In the genomic region with DNA sequence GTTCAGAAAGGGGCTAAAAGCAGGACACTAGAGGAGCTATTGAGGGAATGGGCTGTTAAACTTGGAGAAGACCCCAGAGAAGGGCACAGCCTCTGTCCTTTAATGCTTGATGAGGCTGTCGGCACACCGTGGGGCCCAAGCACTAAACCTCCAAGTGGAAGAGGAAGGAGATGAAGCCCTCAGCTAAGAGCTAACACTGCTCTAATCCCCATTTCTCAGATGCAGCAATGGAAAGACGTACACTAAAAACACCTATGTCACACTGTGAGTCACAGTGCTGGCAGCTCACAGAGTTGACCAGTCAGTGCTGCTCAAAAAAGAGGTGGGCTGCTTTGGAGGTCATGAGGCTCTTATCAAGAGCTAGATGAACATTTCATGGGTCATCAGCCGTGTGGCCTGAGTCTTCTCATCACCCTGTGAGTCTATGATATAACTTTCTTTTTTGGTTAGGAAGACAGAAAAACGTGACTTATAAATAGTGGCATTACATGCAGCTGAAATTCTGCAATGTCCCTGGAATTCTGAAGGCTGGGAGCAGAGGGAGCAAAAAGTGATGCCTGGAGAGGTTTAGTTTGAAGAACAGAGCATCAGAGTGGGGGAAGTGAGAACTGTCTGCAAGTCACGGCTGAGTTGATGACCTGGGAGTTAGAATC, we compare ENCODE assay signal across 11 cellular contexts. TPM values are rescaled to one million over a fixed set of nuclear protein-coding genes. Genes with fewer than 3 reads are reported as not detected.
A peak's percentile ranks its signal among the peaks of the same experiment; 100 is the strongest.
DNase-seq lines count a peak whose midpoint lies in the region; ATAC-seq and TF ChIP-seq lines count a peak whose summit lies in the region.
"Had no signal": no experiment of that assay in that cellular context is flagged by ENCODE, and none has a peak within 500 bp of the region (broad histone marks: within the 10 kb centered on the region; RNA-seq: fewer than 3 reads in every experiment).

No MANE protein-coding gene starts in this region.

- H3K27me3 ChIP-seq in Caco-2 (replicated peaks; ENCODE audit: control insufficient read depth, insufficient read depth, low read length) (no peaks in the 10 kb centered on the region), GM23338 (ENCODE audit: insufficient read depth) (peaks cover 7% of the 10 kb centered on the region)
- H3K27me3 ChIP-seq: ovary had no signal

- no TSS peak for BruUV-seq in Caco-2 (replicated peaks; lab: Mats Ljungman, UMichigan)

- CTCF ChIA-PET in Caco-2 (lab: Charles Lee): interaction anchor here (0.8 to 1.0 kb wide), 2 partner anchors 106 to 167 kb away, joined by 3 to 4 read pairs; no protein-coding TSS in a partner anchor

- H3K27me3 Mint-ChIP-seq in Caco-2 (ENCODE audit: insufficient read depth, unreplicated experiment) (peaks cover 2% of the 10 kb centered on the region), GM23338 (ENCODE audit: insufficient read depth, low read depth, poor library complexity) (peaks cover 4% of the 10 kb centered on the region)
- H3K27me3 Mint-ChIP-seq in T-helper 2 cell treated with Interferon-gamma antibody and Interleukin-4, amounts not matched to agents 5 μg/mL and 100 μg/mL, for 36 hours (ENCODE audit: low read depth): no peaks in the 10 kb centered on the region

- DNase-seq in Caco-2 (no peak), GM23338 (ENCODE audit: low spot score) (no peak), kidney tubule cell (ENCODE audit: low spot score) (peak; percentile 35), AG20443 (ENCODE audit: low spot score) (no peak), CD1c-positive myeloid dendritic cell (ENCODE audit: extremely low spot score) (no peak), coronary artery (ENCODE audit: low spot score) (no peak)
- DNase-seq in T-helper 2 cell treated with Interferon-gamma antibody and Interleukin-4, amounts not matched to agents 5 μg/mL and 100 μg/mL, for 36 hours (ENCODE audit: low spot score): peak; percentile 54
- DNase-seq: NCI-H446 treated with DMSO at 0.1 percent for 48 hours, ovary had no signal

- ATAC-seq in GM23338: no peak
- ATAC-seq in HG02759 (IDR thresholded peaks at IDR 0.05; ENCODE audit: unreplicated experiment): no peak

- H3K36me3 ChIP-seq in Caco-2 (ENCODE audit: control insufficient read depth, insufficient read depth, low read length): no peaks in the 10 kb centered on the region
- no peaks in the 10 kb centered on the region for H3K36me3 ChIP-seq in GM23338 (ENCODE audit: insufficient read depth)
- H3K36me3 ChIP-seq: ovary had no signal

- H3K4me2 ChIP-seq in GM23338: peak overlapping the region; percentile 43

- H3K36me3 Mint-ChIP-seq in Caco-2 (ENCODE audit: insufficient read depth, unreplicated experiment) (peaks cover 13% of the 10 kb centered on the region), GM23338 (ENCODE audit: low read depth) (no peaks in the 10 kb centered on the region)
- peaks cover 84% of the 10 kb centered on the region for H3K36me3 Mint-ChIP-seq in T-helper 2 cell treated with Interferon-gamma antibody and Interleukin-4, amounts not matched to agents 5 μg/mL and 100 μg/mL, for 36 hours (ENCODE audit: low read depth)

- H3K9me2 ChIP-seq in GM23338 (ENCODE audit: insufficient read depth): no peaks in the 10 kb centered on the region

- H3K4me1 ChIP-seq in Caco-2 (peaks cover 35% of the 10 kb centered on the region), GM23338 (ENCODE audit: insufficient read depth) (peaks cover 11% of the 10 kb centered on the region; the same call in 1 of the 2 replicates)

- H2AFZ ChIP-seq in GM23338: peak overlapping the region; percentile 81; the same call in 1 of the 2 replicates

- intact Hi-C loops in Caco-2 (cut with micrococcal nuclease; ENCODE audit: unreplicated experiment): loop anchor here (1.0 to 5.0 kb wide), 12 partner anchors 14 to 616 kb away; a partner anchor contains a TSS

- H3K4me1 Mint-ChIP-seq in Caco-2 (ENCODE audit: low read depth, unreplicated experiment) (peaks cover 34% of the 10 kb centered on the region), GM23338 (peaks cover 8% of the 10 kb centered on the region)
- peaks cover 62% of the 10 kb centered on the region for H3K4me1 Mint-ChIP-seq in T-helper 2 cell treated with Interferon-gamma antibody and Interleukin-4, amounts not matched to agents 5 μg/mL and 100 μg/mL, for 36 hours (ENCODE audit: low read depth)

- H4K20me1 ChIP-seq in GM23338 (replicated peaks; ENCODE audit: insufficient read depth): no peaks in the 10 kb centered on the region; the same call in 1 of the 2 replicates

- H3K79me2 ChIP-seq in GM23338 (replicated peaks; ENCODE audit: insufficient read depth): no peaks in the 10 kb centered on the region

- POLR2A ChIA-PET in Caco-2 (lab: Charles Lee): no interaction called here

- no peaks in the 10 kb centered on the region for H3F3A ChIP-seq in GM23338 (replicated peaks; ENCODE audit: low read depth)

- H3K27ac Mint-ChIP-seq in Caco-2 (ENCODE audit: unreplicated experiment): peak overlapping the region; percentile 92
- H3K27ac Mint-ChIP-seq in GM23338: no peak overlapping the region
- peak overlapping the region; percentile 93 for H3K27ac Mint-ChIP-seq in T-helper 2 cell treated with Interferon-gamma antibody and Interleukin-4, amounts not matched to agents 5 μg/mL and 100 μg/mL, for 36 hours

- H3K27ac ChIP-seq in GM23338 (ENCODE audit: low read depth): no peak overlapping the region
- no peak overlapping the region for H3K27ac ChIP-seq in coronary artery
- H3K27ac ChIP-seq: ovary had no signal

- H3K4me3 Mint-ChIP-seq in Caco-2 (ENCODE audit: unreplicated experiment): peak overlapping the region; percentile 42
- H3K4me3 Mint-ChIP-seq in GM23338: no peak overlapping the region
- H3K4me3 Mint-ChIP-seq in T-helper 2 cell treated with Interferon-gamma antibody and Interleukin-4, amounts not matched to agents 5 μg/mL and 100 μg/mL, for 36 hours: peak overlapping the region; percentile 68

- H3K9me3 ChIP-seq in Caco-2: no peaks in the 10 kb centered on the region
- H3K9me3 ChIP-seq: ovary had no signal

- TF ChIP-seq CTCF in Caco-2 (IDR thresholded peaks at IDR 0.05; ENCODE audit: insufficient read depth in 1 of 2, low read depth in 1 of 2, low read length in 1 of 2, severe bottlenecking in 1 of 2, unreplicated experiment in 1 of 2) (no peak), GM23338 (conservative IDR thresholded peaks at IDR 0.05; ENCODE audit: low read depth in 2 of 2) (no peak), coronary artery (IDR thresholded peaks at IDR 0.05) (no peak)

- H3K4me3 ChIP-seq in Caco-2 (ENCODE audit: low read depth, low read length) (no peak overlapping the region), GM23338 (no peak overlapping the region), coronary artery (no peak overlapping the region)
- H3K4me3 ChIP-seq: ovary had no signal

- H3K9me3 Mint-ChIP-seq in Caco-2 (ENCODE audit: unreplicated experiment) (no peaks in the 10 kb centered on the region), GM23338 (no peaks in the 10 kb centered on the region)
- no peaks in the 10 kb centered on the region for H3K9me3 Mint-ChIP-seq in T-helper 2 cell treated with Interferon-gamma antibody and Interleukin-4, amounts not matched to agents 5 μg/mL and 100 μg/mL, for 36 hours

TF ChIP-seq in GM23338, 12 proteins besides CTCF, POLR2A, EP300 and RAD21:
- no peak for TF ChIP-seq EZH2 (IDR thresholded peaks at IDR 0.05; ENCODE audit: low read depth, unreplicated experiment)
- TF ChIP-seq EZH2phosphoT487 (IDR thresholded peaks at IDR 0.05; ENCODE audit: unreplicated experiment): no peak
- no peak for TF ChIP-seq NANOG (IDR thresholded peaks at IDR 0.05; ENCODE audit: borderline replicate concordance)

RNA-seq across cellular contexts. Expression of a gene that starts 21.5 kb away (rescaled TPM):
- 0.20 TPM in 1 of 2 replicates, not detected in the other for total RNA-seq in Caco-2 (2022)
- total RNA-seq in GM23338 (2014; rRNA removed; shearing (Covaris generic)): not detected in 2 replicates
- polyA plus RNA-seq in GM23338 (2016; fragmentation: Nextera tagmentation; extraction: Ambion mirVana): not detected in 2 replicates
- total RNA-seq: fibroblast of villous mesenchyme had no signal

Comparison
In these comparisons a context has a peak if more than half of its experiments do, and no peak if none do; other contexts are left out.
1. DNase-seq: peak in T-helper 2 cell treated with Interferon-gamma antibody and Interleukin-4, amounts not matched to agents 5 μg/mL and 100 μg/mL, for 36 hours (single experiment) and kidney tubule cell (single experiment); none in Caco-2 (0 of 2), GM23338 (single experiment), AG20443 (single experiment), CD1c-positive myeloid dendritic cell (single experiment) and coronary artery (single experiment).